ENCODE assay signal across 7 cellular contexts in genomic region chr6:6300383-6300782, GRCh38. TPM values are rescaled to one million over a fixed set of nuclear protein-coding genes. Genes with fewer than 3 reads are reported as not detected.
"Had no signal": no experiment of that assay in that cellular context is flagged by ENCODE, and none has a peak within 500 bp of the region (broad histone marks: within the 10 kb centered on the region; RNA-seq: fewer than 3 reads in every experiment).

No MANE protein-coding gene starts in this region.

RNA-seq across cellular contexts. Expression of gene F13A1, which starts 20.1 kb away (rescaled TPM):
- total RNA-seq: dermis blood vessel endothelial cell, dermis microvascular lymphatic vessel endothelial cell, endothelial cell of umbilical vein, fibroblast of lung, fibroblast of villous mesenchyme, foreskin keratinocyte, glomerular endothelial cell had no signal
- polyA plus RNA-seq: endothelial cell of umbilical vein, fibroblast of lung, foreskin keratinocyte had no signal
